ENCODE assay signal across 1 cellular context in the genomic region with DNA sequence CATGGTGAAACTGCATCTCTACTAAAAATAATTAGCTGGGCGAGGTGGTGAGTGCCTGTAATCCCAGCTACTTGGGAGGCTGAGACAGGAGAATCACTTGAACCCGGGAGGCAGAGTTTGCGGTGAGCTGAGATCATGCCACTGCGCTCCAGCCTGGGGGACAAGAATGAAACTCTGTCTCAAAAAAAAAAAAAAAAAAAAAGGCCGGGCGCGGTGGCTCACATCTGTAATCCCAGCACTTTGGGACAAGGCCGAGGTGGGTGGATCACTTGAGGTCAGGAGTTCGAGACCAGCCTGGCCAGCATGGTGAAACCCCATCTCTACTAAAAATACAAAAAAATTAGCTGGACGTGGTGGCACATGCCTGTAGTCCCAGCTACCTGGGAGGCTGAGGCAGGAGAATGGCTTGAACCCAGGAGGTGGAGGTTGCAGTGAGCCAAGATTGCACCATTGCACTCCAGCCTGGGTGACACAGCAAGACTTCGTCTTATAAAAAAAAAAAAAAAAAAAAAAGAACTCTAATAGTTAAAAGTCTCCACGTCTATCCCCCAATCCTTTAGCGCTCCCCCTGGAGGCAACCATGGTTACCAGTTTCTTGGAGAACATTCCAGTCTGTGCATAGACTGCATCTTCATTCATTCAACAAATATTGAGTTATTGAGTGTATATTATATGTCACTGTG.
TF ChIP-seq lines count a peak whose summit lies in the region.

No MANE protein-coding gene starts in this region.

TF ChIP-seq in HEK293, 187 proteins besides CTCF, POLR2A, EP300 and RAD21 (continued from another document):
- TF ChIP-seq GLIS1 (tag by site-specific recombination; IDR thresholded peaks at IDR 0.05) (0 out of 2 replicates have a peak, but pooled peaks have one; percentile 17), ZIC2 (tag by site-specific recombination; IDR thresholded peaks at IDR 0.05) (peak; percentile 39; the same call in 1 of the 2 replicates)
TF ChIP-seq in HEK293: peak in this region for 7; not testable (repeated sequence) for 180.
